Comparison of ENCODE assay signal across 13 cellular contexts in genomic region chr11:45079075-45079444, GRCh38.
DNase-seq lines count a peak whose midpoint lies in the region; ATAC-seq and TF ChIP-seq lines count a peak whose summit lies in the region.
"Had no signal": no experiment of that assay in that cellular context is flagged by ENCODE, and none has a peak within 500 bp of the region (broad histone marks: within the 10 kb centered on the region; RNA-seq: fewer than 3 reads in every experiment).

No MANE protein-coding gene starts in this region.

- H4K20me1 ChIP-seq in GM23248 (ENCODE audit: insufficient read depth), result no peaks in the 10 kb centered on the region

- peaks cover 4% of the 10 kb centered on the region for H3K36me3 Mint-ChIP-seq in activated CD4-positive, alpha-beta memory T cell treated with anti-CD3 and anti-CD28 coated beads for 36 hours
- no peaks in the 10 kb centered on the region for H3K36me3 Mint-ChIP-seq in type B pancreatic cell

- POLR2A ChIA-PET in activated CD4-positive, alpha-beta memory T cell treated with anti-CD3 and anti-CD28 coated beads for 36 hours (lab: Charles Lee), result no interaction called here

- WGBS in mesodermal cell (ENCODE audit: insufficient coverage in 2 of 2), 2 experiments, result 69 to 83% methylated on average over 3 to 4 of the region's 4 CpGs
- WGBS in GM23248 (ENCODE audit: low coverage in 1 of 2, low lambda C conversion rate in 2 of 2, missing lambda C conversion rate in 2 of 2), 2 experiments, result 35 to 42% methylated on average over 4 of the region's 4 CpGs
- WGBS in psoas muscle, 3 donors, result 45 to 55% (median 52%) methylated on average over 4 of the region's 4 CpGs

- intact Hi-C loops in activated CD4-positive, alpha-beta memory T cell treated with anti-CD3 and anti-CD28 coated beads for 36 hours (cut with micrococcal nuclease), result no loop called here
- intact Hi-C loops in psoas muscle (cut with DNase I), result no loop called here

- CTCF ChIA-PET in activated CD4-positive, alpha-beta memory T cell treated with anti-CD3 and anti-CD28 coated beads for 36 hours (lab: Charles Lee), result interaction anchor here (2.3 to 4.7 kb wide), 3 partner anchors 24 to 143 kb away, joined by 6 to 18 read pairs (median 15); no protein-coding TSS in a partner anchor

- peaks cover 7% of the 10 kb centered on the region for H3K9me3 Mint-ChIP-seq in activated CD4-positive, alpha-beta memory T cell treated with anti-CD3 and anti-CD28 coated beads for 36 hours
- H3K9me3 Mint-ChIP-seq in type B pancreatic cell, result no peaks in the 10 kb centered on the region

- H3K9ac ChIP-seq in GM23248, result no peak overlapping the region

- peak overlapping the region; percentile 49 for H3K27ac Mint-ChIP-seq in activated CD4-positive, alpha-beta memory T cell treated with anti-CD3 and anti-CD28 coated beads for 36 hours
- H3K27ac Mint-ChIP-seq in type B pancreatic cell, result no peak overlapping the region
- H3K27ac Mint-ChIP-seq: activated T-cell treated with anti-CD3 and anti-CD28 coated beads, Interleukin-2, amount 50 U/mL, for 72 hours had no signal

- no peaks in the 10 kb centered on the region for H3K36me3 ChIP-seq in mesodermal cell (ENCODE audit: control insufficient read depth, insufficient read depth, low read length)
- H3K36me3 ChIP-seq in GM23248 (ENCODE audit: low read depth), result no peaks in the 10 kb centered on the region
- no peaks in the 10 kb centered on the region for H3K36me3 ChIP-seq in psoas muscle (ENCODE audit: insufficient read depth in 1 of 2, low read depth in 1 of 2)
- H3K36me3 ChIP-seq: heart right ventricle had no signal

- no peak for ATAC-seq in psoas muscle

- no peaks in the 10 kb centered on the region for H3K79me2 ChIP-seq in GM23248 (ENCODE audit: insufficient read depth)

- no peaks in the 10 kb centered on the region for H3K9me2 ChIP-seq in GM23248 (ENCODE audit: insufficient read depth)

- no peaks in the 10 kb centered on the region for H3K9me3 ChIP-seq in mesodermal cell (ENCODE audit: control insufficient read depth, low read length)
- H3K9me3 ChIP-seq in GM23248 (ENCODE audit: low read depth), result no peaks in the 10 kb centered on the region
- no peaks in the 10 kb centered on the region for H3K9me3 ChIP-seq in psoas muscle
- H3K9me3 ChIP-seq: Caco-2, heart right ventricle had no signal

- peaks cover 35% of the 10 kb centered on the region for H3K4me1 Mint-ChIP-seq in activated CD4-positive, alpha-beta memory T cell treated with anti-CD3 and anti-CD28 coated beads for 36 hours (ENCODE audit: low read depth)
- H3K4me1 Mint-ChIP-seq in type B pancreatic cell (ENCODE audit: unreplicated experiment), result peaks cover 14% of the 10 kb centered on the region

- no peak for TF ChIP-seq CTCF in type B pancreatic cell (conservative IDR thresholded peaks at IDR 0.05)
- TF ChIP-seq CTCF in psoas muscle (IDR thresholded peaks at IDR 0.05), result no peak

- in situ Hi-C loops in GM23248 (cut with MboI), result no loop called here

- H3F3A ChIP-seq in GM23248 (ENCODE audit: insufficient read depth), result no peaks in the 10 kb centered on the region

- peak overlapping the region; percentile 2 for H3K4me3 Mint-ChIP-seq in activated CD4-positive, alpha-beta memory T cell treated with anti-CD3 and anti-CD28 coated beads for 36 hours
- H3K4me3 Mint-ChIP-seq in type B pancreatic cell, result no peak overlapping the region
- H3K4me3 Mint-ChIP-seq: activated T-cell treated with anti-CD3 and anti-CD28 coated beads, Interleukin-2, amount 50 U/mL, for 72 hours had no signal

- H3K4me3 ChIP-seq in mesodermal cell (ENCODE audit: extremely low read depth, insufficient read depth, low read length, poor library complexity, severe bottlenecking) (no peak overlapping the region), GM23248 (no peak overlapping the region), psoas muscle (no peak overlapping the region)
- H3K4me3 ChIP-seq: heart right ventricle had no signal

- H2AFZ ChIP-seq in GM23248, result no peak overlapping the region

- H3K4me1 ChIP-seq in mesodermal cell (ENCODE audit: control insufficient read depth, insufficient read depth, low read length, poor library complexity, severe bottlenecking) (peaks cover 19% of the 10 kb centered on the region), GM23248 (ENCODE audit: insufficient read depth) (0 out of 2 replicates have a peak, but pooled peaks cover 5% of the 10 kb centered on the region), psoas muscle (no peaks in the 10 kb centered on the region)
- H3K4me1 ChIP-seq: Caco-2 had no signal

- DNase-seq in Ammon's horn (ENCODE audit: low spot score) (peak; percentile 50), GDM1 (lab: John Stamatoyannopoulos, UW) (peak; percentile 44), midbrain (lab: John Stamatoyannopoulos, UW) (no peak), type B pancreatic cell (ENCODE audit: extremely low spot score, unreplicated experiment) (no peak), GM23248 (no peak), psoas muscle (no peak)
- peak; percentile 13 for DNase-seq in activated CD4-positive, alpha-beta memory T cell treated with anti-CD3 and anti-CD28 coated beads for 36 hours
- DNase-seq: activated T-cell treated with anti-CD3 and anti-CD28 coated beads, Interleukin-2, amount 50 U/mL, for 72 hours; Caco-2; NCI-H510A treated with DMSO at 0.1 percent for 48 hours; T1000 had no signal

- no peak overlapping the region for H3K4me2 ChIP-seq in GM23248 (ENCODE audit: unreplicated experiment)

- no peaks in the 10 kb centered on the region for H3K27me3 Mint-ChIP-seq in activated CD4-positive, alpha-beta memory T cell treated with anti-CD3 and anti-CD28 coated beads for 36 hours
- peaks cover 27% of the 10 kb centered on the region for H3K27me3 Mint-ChIP-seq in type B pancreatic cell

- H3K27me3 ChIP-seq in GM23248 (replicated peaks; ENCODE audit: insufficient read depth), result no peaks in the 10 kb centered on the region; the same call in 1 of the 2 replicates
- peaks cover 0 to 5% (median 0%) of the 10 kb centered on the region in 3 donors for H3K27me3 ChIP-seq in psoas muscle (ENCODE audit: insufficient read depth in 3 of 3, low read length in 2 of 3)
- H3K27me3 ChIP-seq: heart right ventricle had no signal

- H3K27ac ChIP-seq in mesodermal cell (ENCODE audit: low read depth, low read length, severe bottlenecking) (peak overlapping the region; percentile 23), GM23248 (no peak overlapping the region), psoas muscle (no peak overlapping the region)

Comparison
In these comparisons a context has a peak if more than half of its experiments do, and no peak if none do; other contexts are left out.
1. DNase-seq: peak in Ammon's horn (single experiment), GDM1 (single experiment) and activated CD4-positive, alpha-beta memory T cell treated with anti-CD3 and anti-CD28 coated beads for 36 hours (single experiment); none in midbrain (single experiment), type B pancreatic cell (single experiment), GM23248 (single experiment) and psoas muscle (0 of 2).